Comparison of ENCODE assay signal across 6 cellular contexts in genomic region chr22:37906364-37907008, GRCh38. TPM values are rescaled to one million over a fixed set of nuclear protein-coding genes. Genes with fewer than 3 reads are reported as not detected.
DNase-seq lines count a peak whose midpoint lies in the region; ATAC-seq and TF ChIP-seq lines count a peak whose summit lies in the region.

No MANE protein-coding gene starts in this region.

- peak overlapping the region; percentile 97 for H3K4me3 ChIP-seq in SJSA1
- peak overlapping the region; percentile 82 for H3K4me3 ChIP-seq in endodermal cell (ENCODE audit: low read length)
- peak overlapping the region; percentile 62 for H3K4me3 ChIP-seq in smooth muscle cell

- H3K27ac Mint-ChIP-seq in endodermal cell = peak overlapping the region; percentile 74

- H3K9ac ChIP-seq in endodermal cell (ENCODE audit: extremely low read depth, low read length, poor library complexity, severe bottlenecking) (peak overlapping the region; percentile 38), smooth muscle cell (ENCODE audit: low read depth) (peak overlapping the region; percentile 76)

- peak overlapping the region; percentile 93 for H3K4me2 ChIP-seq in smooth muscle cell

- ATAC-seq in GM21526 (IDR thresholded peaks at IDR 0.05; ENCODE audit: low FRiP score, unreplicated experiment) (peak; percentile 28), GM21619 (IDR thresholded peaks at IDR 0.05; ENCODE audit: unreplicated experiment) (no peak)

- peak overlapping the region; percentile 75 for H3K4me3 Mint-ChIP-seq in endodermal cell

- peaks cover 39% of the 10 kb centered on the region for H3K79me2 ChIP-seq in smooth muscle cell (ENCODE audit: low read depth)

- H4K20me1 ChIP-seq in smooth muscle cell (ENCODE audit: low read depth) = peaks cover 41% of the 10 kb centered on the region

- H3K36me3 Mint-ChIP-seq in endodermal cell (ENCODE audit: low read depth) = peaks cover 5% of the 10 kb centered on the region

- H3K36me3 ChIP-seq in SJSA1 (peaks cover 43% of the 10 kb centered on the region), endodermal cell (ENCODE audit: control insufficient read depth, insufficient read depth, low read length) (no peaks in the 10 kb centered on the region), smooth muscle cell (ENCODE audit: low read depth) (no peaks in the 10 kb centered on the region)

- no peaks in the 10 kb centered on the region for H3K9me3 ChIP-seq in SJSA1 (replicated peaks)
- no peaks in the 10 kb centered on the region for H3K9me3 ChIP-seq in endodermal cell (ENCODE audit: control insufficient read depth, low read length)
- H3K9me3 ChIP-seq in smooth muscle cell (replicated peaks; ENCODE audit: low read depth) = no peaks in the 10 kb centered on the region

- 2 to 11% methylated on average over 15 to 75 of the region's 75 CpGs for WGBS in endodermal cell (ENCODE audit: insufficient coverage in 1 of 2, insufficient read length in 1 of 2), 2 experiments
- 33% methylated on average over 5 of the region's 75 CpGs for WGBS in smooth muscle cell (ENCODE audit: low lambda C conversion rate)

- H3K27me3 ChIP-seq in SJSA1 (replicated peaks) (no peaks in the 10 kb centered on the region), endodermal cell (ENCODE audit: control insufficient read depth, insufficient read depth, low read length, poor library complexity, severe bottlenecking) (no peaks in the 10 kb centered on the region), smooth muscle cell (ENCODE audit: low read depth) (no peaks in the 10 kb centered on the region)

- H3K4me1 ChIP-seq in SJSA1 (replicated peaks) = peaks cover 39% of the 10 kb centered on the region
- H3K4me1 ChIP-seq in endodermal cell (ENCODE audit: control insufficient read depth, insufficient read depth, low read length) = peaks cover 12% of the 10 kb centered on the region
- H3K4me1 ChIP-seq in smooth muscle cell (ENCODE audit: low read depth) = peaks cover 10% of the 10 kb centered on the region

- H3K27ac ChIP-seq in SJSA1 (peak overlapping the region; percentile 80), endodermal cell (ENCODE audit: low read depth, low read length) (no peak overlapping the region), smooth muscle cell (ENCODE audit: low read depth) (peak overlapping the region; percentile 68)

- H3K27me3 Mint-ChIP-seq in endodermal cell (ENCODE audit: insufficient read depth) = peaks cover 4% of the 10 kb centered on the region

- H3K9me3 Mint-ChIP-seq in endodermal cell = no peaks in the 10 kb centered on the region

- no peak for DNase-seq in SJSA1 (ENCODE audit: low read depth in 1 of 2, low spot score in 2 of 2)
- no peak for DNase-seq in endodermal cell
- no peak for DNase-seq in smooth muscle cell (lab: John Stamatoyannopoulos, UW; ENCODE audit: unreplicated experiment)
- no peak for DNase-seq in medulla oblongata (ENCODE audit: extremely low spot score)

- peaks cover 8% of the 10 kb centered on the region for H3F3A ChIP-seq in smooth muscle cell (ENCODE audit: low read depth)

- TF ChIP-seq CTCF in endodermal cell (conservative IDR thresholded peaks at IDR 0.05) (no peak), smooth muscle cell (IDR thresholded peaks at IDR 0.05; ENCODE audit: borderline replicate concordance, insufficient read depth, poor library complexity, severe bottlenecking) (no peak)

- H3K4me1 Mint-ChIP-seq in endodermal cell = peaks cover 34% of the 10 kb centered on the region

- no peak overlapping the region for H2AFZ ChIP-seq in smooth muscle cell (ENCODE audit: low read depth)

RNA-seq across cellular contexts. Expression of gene MICALL1, which starts 0.4 kb away (rescaled TPM):
- 37.8 and 61.1 TPM in 2 replicates for total RNA-seq in SJSA1 (2014; rRNA removed; shearing (Covaris generic))
- total RNA-seq in endodermal cell (10 to 100 TPM; 33.5 to 36.6 TPM), smooth muscle cell (15.2 and 24.9 TPM in 2 replicates)
- 28.1 TPM for polyA plus RNA-seq in endodermal cell (2013, experiment 1 of 2)
- polyA plus RNA-seq in endodermal cell (2013, experiment 2 of 2) = 24.7 TPM
- polyA plus RNA-seq in smooth muscle cell = 8.7 and 17.1 TPM in 2 replicates

RNA-seq across cellular contexts. Expression of gene C22orf23, which starts 46.9 kb away (rescaled TPM):
- not detected in 2 replicates for total RNA-seq in SJSA1 (2014; rRNA removed; shearing (Covaris generic))
- total RNA-seq in endodermal cell (under 1 TPM; 0.29 to 0.44 TPM), smooth muscle cell (0.18 and 0.81 TPM in 2 replicates)
- 1.4 TPM for polyA plus RNA-seq in endodermal cell (2013, experiment 1 of 2)
- 1.1 TPM for polyA plus RNA-seq in endodermal cell (2013, experiment 2 of 2)
- polyA plus RNA-seq in smooth muscle cell = 1.0 and 2.4 TPM in 2 replicates

RNA-seq across cellular contexts. Expression of gene POLR2F, which starts 47.0 kb away (rescaled TPM):
- 77.3 and 99.6 TPM in 2 replicates for total RNA-seq in SJSA1 (2014; rRNA removed; shearing (Covaris generic))
- total RNA-seq in endodermal cell = 100 to 1,000 TPM in 1 of 2 donors, 10 to 100 TPM in 1; 98.0 to 105 TPM
- 122 TPM for polyA plus RNA-seq in endodermal cell (2013, experiment 1 of 2)
- polyA plus RNA-seq in endodermal cell (2013, experiment 2 of 2) = 100 TPM
- 29.0 and 52.2 TPM in 2 replicates for total RNA-seq in smooth muscle cell
- polyA plus RNA-seq in smooth muscle cell = 138 and 141 TPM in 2 replicates

RNA-seq across cellular contexts. Expression of gene EIF3L, which starts 57.3 kb away (rescaled TPM):
- 204 and 252 TPM in 2 replicates for total RNA-seq in SJSA1 (2014; rRNA removed; shearing (Covaris generic))
- total RNA-seq in endodermal cell (100 to 1,000 TPM; 469 to 541 TPM), smooth muscle cell (264 and 274 TPM in 2 replicates)
- 523 TPM for polyA plus RNA-seq in endodermal cell (2013, experiment 1 of 2)
- 462 TPM for polyA plus RNA-seq in endodermal cell (2013, experiment 2 of 2)
- 165 and 182 TPM in 2 replicates for polyA plus RNA-seq in smooth muscle cell
